Comparison of ENCODE assay signal across 18 cellular contexts in genomic region chr9:107703651-107704050, GRCh38.
DNase-seq lines count a peak whose midpoint lies in the region; ATAC-seq, FAIRE-seq and TF ChIP-seq lines count a peak whose summit lies in the region.
"Had no signal": no experiment of that assay in that cellular context is flagged by ENCODE, and none has a peak within 500 bp of the region (broad histone marks: within the 10 kb centered on the region; RNA-seq: fewer than 3 reads in every experiment).

No MANE protein-coding gene starts in this region.

- no peak overlapping the region for H3K27ac ChIP-seq in right cardiac atrium (ENCODE audit: low read length)
- H3K27ac ChIP-seq in mesenchymal stem cell (ENCODE audit: low read length, poor library complexity, severe bottlenecking) = no peak overlapping the region
- no peak overlapping the region for H3K27ac ChIP-seq in small intestine (ENCODE audit: low read depth in 1 of 2, low read length in 1 of 2)
- H3K27ac ChIP-seq: 22Rv1, BLaER1 had no signal

- ATAC-seq in Right ventricle myocardium superior (ENCODE audit: poor library complexity) (peak; percentile 31), right cardiac atrium (no peak), SK-N-SH treated with all-trans-retinoic acid at 6 μM for 48 hours (no peak)
- ATAC-seq: GM12878 had no signal

- H3K9ac ChIP-seq in mesenchymal stem cell (ENCODE audit: low read length) = no peak overlapping the region
- H3K9ac ChIP-seq: BLaER1 had no signal

- H3K4me2 ChIP-seq in mesenchymal stem cell (ENCODE audit: low read length, poor library complexity, severe bottlenecking) = no peak overlapping the region
- H3K4me2 ChIP-seq: BLaER1 had no signal

- no peak overlapping the region for H3K14ac ChIP-seq in mesenchymal stem cell (ENCODE audit: low read length in 2 of 2)

- H2BK120ac ChIP-seq in mesenchymal stem cell (ENCODE audit: low read depth, low read length) = no peak overlapping the region

- no peak overlapping the region for H3K23ac ChIP-seq in mesenchymal stem cell (ENCODE audit: low read length in 2 of 2)

- no peaks in the 10 kb centered on the region for H3K79me1 ChIP-seq in mesenchymal stem cell (replicated peaks; ENCODE audit: low read length, poor library complexity, severe bottlenecking)

- H2AFZ ChIP-seq in mesenchymal stem cell (ENCODE audit: low read depth, low read length) = no peak overlapping the region

- H4K91ac ChIP-seq in mesenchymal stem cell (ENCODE audit: low read length) = no peak overlapping the region

- H2BK15ac ChIP-seq in mesenchymal stem cell (ENCODE audit: low read depth, poor library complexity, severe bottlenecking) = no peak overlapping the region

- no peak for DNase-seq in Right ventricle myocardium superior
- DNase-seq in right cardiac atrium = no peak
- DNase-seq in LoVo (ENCODE audit: low spot score) = peak; percentile 32
- DNase-seq in mesenchymal stem cell = no peak
- peak; percentile 75 for DNase-seq in small intestine
- no peak for DNase-seq in activated CD8-positive, alpha-beta memory T cell treated with anti-CD3 and anti-CD28 coated beads for 24 hours
- no peak for DNase-seq in stimulated activated CD4-positive, alpha-beta T cell treated with anti-CD3 and anti-CD28 coated beads, Interleukin-4, amount 100 ng/mL, for 24 hours
- DNase-seq: Calu3; CD4-positive, alpha-beta memory T cell; DMS79 treated with DMSO at 0.1 percent for 48 hours; EL; H9 had no signal

- no peak overlapping the region for H2BK12ac ChIP-seq in mesenchymal stem cell (ENCODE audit: low read length in 2 of 2)

- H3K9me3 ChIP-seq in right cardiac atrium (ENCODE audit: control insufficient read depth, low read length) (no peaks in the 10 kb centered on the region), mesenchymal stem cell (ENCODE audit: control insufficient read depth, low read length) (no peaks in the 10 kb centered on the region), small intestine (ENCODE audit: control insufficient read depth, low read depth) (no peaks in the 10 kb centered on the region)

- FAIRE-seq in small intestine (lab: Jason Lieb, UNC) = no peak
- FAIRE-seq: GM12878, GM19239, H1 had no signal

- no peak overlapping the region for H3K4ac ChIP-seq in mesenchymal stem cell (ENCODE audit: low read depth in 1 of 2, low read length in 2 of 2)

- H3K18ac ChIP-seq in mesenchymal stem cell (ENCODE audit: low read depth in 1 of 2, low read length in 2 of 2) = no peak overlapping the region

- H4K8ac ChIP-seq in mesenchymal stem cell (ENCODE audit: low read length) = no peak overlapping the region

- H3K4me3 ChIP-seq in right cardiac atrium (ENCODE audit: low read length) (no peak overlapping the region), mesenchymal stem cell (ENCODE audit: insufficient read depth in 1 of 2, low read depth in 1 of 2, low read length in 2 of 2) (no peak overlapping the region), small intestine (ENCODE audit: low read depth in 1 of 2, low read length in 2 of 2) (no peak overlapping the region)
- H3K4me3 ChIP-seq: BLaER1, GM12878 had no signal

- H2BK5ac ChIP-seq in mesenchymal stem cell (ENCODE audit: low read depth, low read length, poor library complexity, severe bottlenecking) = no peak overlapping the region

- intact Hi-C loops in Right ventricle myocardium superior (cut with DNase I) = no loop called here
- intact Hi-C loops in right cardiac atrium (cut with DNase I) = no loop called here

- no peaks in the 10 kb centered on the region for H3K27me3 ChIP-seq in right cardiac atrium (ENCODE audit: control insufficient read depth, insufficient read depth)
- no peaks in the 10 kb centered on the region for H3K27me3 ChIP-seq in mesenchymal stem cell (ENCODE audit: control insufficient read depth in 1 of 2, insufficient read depth in 1 of 2, low read length in 2 of 2)
- H3K27me3 ChIP-seq in small intestine (ENCODE audit: control insufficient read depth in 2 of 2, insufficient read depth in 2 of 2, low read length in 2 of 2) = no peaks in the 10 kb centered on the region
- H3K27me3 ChIP-seq: BLaER1 had no signal

- H3K36me3 ChIP-seq in mesenchymal stem cell (ENCODE audit: control insufficient read depth in 1 of 2, insufficient read depth in 2 of 2, low read depth in 1 of 2, low read length in 2 of 2) (no peaks in the 10 kb centered on the region), small intestine (ENCODE audit: control insufficient read depth in 2 of 2, insufficient read depth in 2 of 2, low read length in 2 of 2) (no peaks in the 10 kb centered on the region)
- H3K36me3 ChIP-seq: BLaER1 had no signal

- H3K4me1 ChIP-seq in right cardiac atrium (ENCODE audit: control insufficient read depth, insufficient read depth, low read length) (no peaks in the 10 kb centered on the region), mesenchymal stem cell (ENCODE audit: control insufficient read depth, insufficient read depth, low read depth, low read length) (peaks cover 4% of the 10 kb centered on the region), small intestine (ENCODE audit: control insufficient read depth in 2 of 2, insufficient read depth in 1 of 2, low read depth in 1 of 2, low read length in 1 of 2) (no peaks in the 10 kb centered on the region)

- peak overlapping the region; percentile 35 for H2AK5ac ChIP-seq in mesenchymal stem cell (ENCODE audit: low read length, severe bottlenecking)

TF ChIP-seq in SK-N-SH treated with all-trans-retinoic acid at 6 μM for 48 hours, 23 proteins besides CTCF, POLR2A, EP300 and RAD21:
- no peak for TF ChIP-seq GLIS3 (CRISPR knock-in tag; IDR thresholded peaks at IDR 0.05)
- TF ChIP-seq RARB (CRISPR knock-in tag; IDR thresholded peaks at IDR 0.05) = no peak
- no peak for TF ChIP-seq ZC3H10 (CRISPR knock-in tag; IDR thresholded peaks at IDR 0.05)
- no peak for TF ChIP-seq CREB5 (CRISPR knock-in tag; IDR thresholded peaks at IDR 0.05; ENCODE audit: low read depth)
- TF ChIP-seq BACH2 (CRISPR knock-in tag; IDR thresholded peaks at IDR 0.05; ENCODE audit: borderline replicate concordance) = no peak
- TF ChIP-seq ZNF8 (CRISPR knock-in tag; IDR thresholded peaks at IDR 0.05) = no peak
- no peak for TF ChIP-seq ZFP30 (CRISPR knock-in tag; IDR thresholded peaks at IDR 0.05)
- TF ChIP-seq PPARA (CRISPR knock-in tag; IDR thresholded peaks at IDR 0.05; ENCODE audit: borderline replicate concordance) = no peak
- TF ChIP-seq SNAI2 (CRISPR knock-in tag; IDR thresholded peaks at IDR 0.05) = no peak
- no peak for TF ChIP-seq CSDC2 (CRISPR knock-in tag; IDR thresholded peaks at IDR 0.05)
- TF ChIP-seq PATZ1 (CRISPR knock-in tag; IDR thresholded peaks at IDR 0.05; ENCODE audit: borderline replicate concordance) = no peak
- TF ChIP-seq ZFP3 (CRISPR knock-in tag; IDR thresholded peaks at IDR 0.05) = no peak
- TF ChIP-seq TCF4 (CRISPR knock-in tag; IDR thresholded peaks at IDR 0.05; ENCODE audit: borderline replicate concordance) = no peak
- no peak for TF ChIP-seq ARNTL (CRISPR knock-in tag; IDR thresholded peaks at IDR 0.05; ENCODE audit: borderline replicate concordance, low read depth)

Comparison
In these comparisons a context has a peak if more than half of its experiments do, and no peak if none do; other contexts are left out.
1. DNase-seq: peak in LoVo (single experiment) and small intestine (single experiment); none in Right ventricle myocardium superior (single experiment), right cardiac atrium (0 of 3), mesenchymal stem cell (single experiment), activated CD8-positive, alpha-beta memory T cell treated with anti-CD3 and anti-CD28 coated beads for 24 hours (single experiment) and stimulated activated CD4-positive, alpha-beta T cell treated with anti-CD3 and anti-CD28 coated beads, Interleukin-4, amount 100 ng/mL, for 24 hours (single experiment).